ENCODE assay signal across 31 cellular contexts in the genomic region with DNA sequence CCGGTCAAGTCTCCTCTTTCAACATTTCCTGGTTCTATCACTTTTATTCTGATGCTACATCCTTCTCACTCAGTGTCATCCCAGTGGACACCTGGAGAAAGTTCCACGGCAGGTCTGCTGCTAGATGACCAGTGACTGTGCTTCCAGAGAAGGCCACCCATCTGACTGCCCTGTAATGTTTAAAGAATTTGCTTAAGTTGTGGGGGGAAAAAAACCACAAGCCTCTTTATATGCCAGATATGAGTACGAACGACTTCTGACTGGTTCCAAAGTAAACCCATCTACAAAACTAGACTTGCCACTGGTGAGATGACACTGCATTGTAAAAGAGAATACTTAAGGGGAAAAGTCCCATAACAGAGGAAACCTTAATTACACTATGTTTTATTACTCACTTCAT.
"Had no signal": no experiment of that assay in that cellular context is flagged by ENCODE, and none has a peak within 500 bp of the region (broad histone marks: within the 10 kb centered on the region; RNA-seq: fewer than 3 reads in every experiment).

No MANE protein-coding gene starts in this region.

- H3K4me3 Mint-ChIP-seq: activated CD4-positive, alpha-beta memory T cell treated with anti-CD3 and anti-CD28 coated beads for 36 hours; activated CD4-positive, alpha-beta T cell treated with anti-CD3 and anti-CD28 coated beads for 36 hours; activated CD4-positive, alpha-beta T cell treated with anti-CD3 and anti-CD28 coated beads, Interleukin-2, amount 10 ng/mL, durations not matched to agents 24 days and 14 days; activated naive CD4-positive, alpha-beta T cell treated with anti-CD3 and anti-CD28 coated beads, Interleukin-2, amount 10 ng/mL, durations not matched to agents 7 days and 5 days; activated naive CD8-positive, alpha-beta T cell treated with anti-CD3 and anti-CD28 coated beads, Interleukin-2, amount 10 ng/mL, durations not matched to agents 7 days and 5 days; activated T-cell treated with anti-CD3 and anti-CD28 coated beads, Interleukin-2, amount 50 U/mL, for 24 hours; activated T-cell treated with anti-CD3 and anti-CD28 coated beads, Interleukin-2, amount 50 U/mL, for 72 hours; central memory CD8-positive, alpha-beta T cell; dendritic cell treated with granulocyte-macrophage colony-stimulating factor and Interleukin-4, amounts not matched to agents 40 ng/mL and 50 ng/mL, for 4 days; endodermal cell; T-helper 17 cell; T-helper 2 cell treated with Interferon-gamma antibody and Interleukin-4, amounts not matched to agents 5 μg/mL and 100 μg/mL, for 36 hours had no signal

- H3K9me3 Mint-ChIP-seq: activated CD4-positive, alpha-beta memory T cell treated with anti-CD3 and anti-CD28 coated beads for 36 hours; activated CD4-positive, alpha-beta T cell treated with anti-CD3 and anti-CD28 coated beads, Interleukin-2, amount 10 ng/mL, durations not matched to agents 24 days and 14 days; activated naive CD4-positive, alpha-beta T cell treated with anti-CD3 and anti-CD28 coated beads, Interleukin-2, amount 10 ng/mL, durations not matched to agents 7 days and 5 days; activated naive CD4-positive, alpha-beta T cell treated with anti-CD3 and anti-CD28 coated beads, Interleukin-2, amount 50 U/mL, for 72 hours; activated naive CD8-positive, alpha-beta T cell treated with anti-CD3 and anti-CD28 coated beads, Interleukin-2, amount 10 ng/mL, durations not matched to agents 7 days and 5 days; activated T-cell treated with anti-CD3 and anti-CD28 coated beads, Interleukin-2, amount 50 U/mL, for 24 hours; activated T-cell treated with anti-CD3 and anti-CD28 coated beads, Interleukin-2, amount 50 U/mL, for 72 hours; dendritic cell treated with granulocyte-macrophage colony-stimulating factor and Interleukin-4, amounts not matched to agents 40 ng/mL and 50 ng/mL, for 4 days; endodermal cell; T-helper 2 cell treated with Interferon-gamma antibody and Interleukin-4, amounts not matched to agents 5 μg/mL and 100 μg/mL, for 36 hours had no signal

- H3K36me3 ChIP-seq: ascending aorta, brain microvascular endothelial cell had no signal

- H3K9me3 ChIP-seq: ascending aorta had no signal

- H3K27me3 ChIP-seq: ascending aorta, brain microvascular endothelial cell had no signal

- H3K4me1 ChIP-seq: ascending aorta had no signal

- H3K27ac Mint-ChIP-seq: activated CD4-positive, alpha-beta memory T cell treated with anti-CD3 and anti-CD28 coated beads for 36 hours; activated CD4-positive, alpha-beta T cell treated with anti-CD3 and anti-CD28 coated beads for 36 hours; activated CD4-positive, alpha-beta T cell treated with anti-CD3 and anti-CD28 coated beads, Interleukin-2, amount 10 ng/mL, durations not matched to agents 24 days and 14 days; activated naive CD4-positive, alpha-beta T cell treated with anti-CD3 and anti-CD28 coated beads, Interleukin-2, amount 10 ng/mL, durations not matched to agents 7 days and 5 days; activated naive CD4-positive, alpha-beta T cell treated with anti-CD3 and anti-CD28 coated beads, Interleukin-2, amount 50 U/mL, for 72 hours; activated naive CD8-positive, alpha-beta T cell treated with anti-CD3 and anti-CD28 coated beads, Interleukin-2, amount 10 ng/mL, durations not matched to agents 7 days and 5 days; activated T-cell treated with anti-CD3 and anti-CD28 coated beads, Interleukin-2, amount 50 U/mL, for 24 hours; activated T-cell treated with anti-CD3 and anti-CD28 coated beads, Interleukin-2, amount 50 U/mL, for 72 hours; dendritic cell treated with granulocyte-macrophage colony-stimulating factor and Interleukin-4, amounts not matched to agents 40 ng/mL and 50 ng/mL, for 4 days; endodermal cell; T-helper 17 cell; T-helper 2 cell treated with Interferon-gamma antibody and Interleukin-4, amounts not matched to agents 5 μg/mL and 100 μg/mL, for 36 hours had no signal

- H3K4me1 Mint-ChIP-seq: activated CD4-positive, alpha-beta T cell treated with anti-CD3 and anti-CD28 coated beads for 36 hours; activated CD4-positive, alpha-beta T cell treated with anti-CD3 and anti-CD28 coated beads, Interleukin-2, amount 10 ng/mL, durations not matched to agents 24 days and 14 days; activated naive CD4-positive, alpha-beta T cell treated with anti-CD3 and anti-CD28 coated beads, Interleukin-2, amount 10 ng/mL, durations not matched to agents 7 days and 5 days; activated naive CD8-positive, alpha-beta T cell treated with anti-CD3 and anti-CD28 coated beads, Interleukin-2, amount 10 ng/mL, durations not matched to agents 7 days and 5 days; central memory CD8-positive, alpha-beta T cell; T-helper 17 cell had no signal

- H3K27me3 Mint-ChIP-seq: activated CD4-positive, alpha-beta memory T cell treated with anti-CD3 and anti-CD28 coated beads for 36 hours; activated CD4-positive, alpha-beta T cell treated with anti-CD3 and anti-CD28 coated beads, Interleukin-2, amount 10 ng/mL, durations not matched to agents 24 days and 14 days; activated naive CD4-positive, alpha-beta T cell treated with anti-CD3 and anti-CD28 coated beads, Interleukin-2, amount 10 ng/mL, durations not matched to agents 7 days and 5 days; activated naive CD8-positive, alpha-beta T cell treated with anti-CD3 and anti-CD28 coated beads, Interleukin-2, amount 10 ng/mL, durations not matched to agents 7 days and 5 days; activated T-cell treated with anti-CD3 and anti-CD28 coated beads, Interleukin-2, amount 50 U/mL, for 24 hours; central memory CD8-positive, alpha-beta T cell; T-helper 17 cell had no signal

- H3K27ac ChIP-seq: ascending aorta, brain microvascular endothelial cell, coronary artery, dorsolateral prefrontal cortex had no signal

- ATAC-seq: activated CD4-positive, alpha-beta T cell treated with anti-CD3 and anti-CD28 coated beads for 36 hours; activated naive CD4-positive, alpha-beta T cell treated with anti-CD3 and anti-CD28 coated beads, Interleukin-2, amount 50 U/mL, for 72 hours; activated T-cell treated with anti-CD3 and anti-CD28 coated beads, Interleukin-2, amount 50 U/mL, for 72 hours; esophagus mucosa; T-helper 17 cell had no signal

- DNase-seq: activated CD4-positive, alpha-beta memory T cell treated with anti-CD3 and anti-CD28 coated beads for 36 hours; activated CD4-positive, alpha-beta T cell treated with anti-CD3 and anti-CD28 coated beads for 36 hours; activated CD4-positive, alpha-beta T cell treated with anti-CD3 and anti-CD28 coated beads, Interleukin-2, amount 10 ng/mL, durations not matched to agents 24 days and 14 days; activated CD4-positive, CD25-positive, alpha-beta regulatory T cell; activated CD4-positive, CD25-positive, alpha-beta regulatory T cell treated with anti-CD3 and anti-CD28 coated beads, Interleukin-2, amount 50 U/mL, for 72 hours; activated CD8-positive, alpha-beta memory T cell treated with anti-CD3 and anti-CD28 coated beads, Interleukin-2, amount 50 U/mL, for 48 hours; activated gamma-delta T cell; activated naive CD4-positive, alpha-beta T cell; activated naive CD4-positive, alpha-beta T cell treated with anti-CD3 and anti-CD28 coated beads, Interleukin-2, amount 10 ng/mL, durations not matched to agents 7 days and 5 days; activated naive CD8-positive, alpha-beta T cell treated with anti-CD3 and anti-CD28 coated beads, Interleukin-2, amount 10 ng/mL, durations not matched to agents 7 days and 5 days; activated T-cell treated with anti-CD3 and anti-CD28 coated beads for 4 hours; activated T-cell treated with anti-CD3 and anti-CD28 coated beads, Interleukin-2, amount 50 U/mL, for 24 hours; activated T-cell treated with anti-CD3 and anti-CD28 coated beads, Interleukin-2, amount 50 U/mL, for 72 hours; brain microvascular endothelial cell; dorsolateral prefrontal cortex; effector memory CD4-positive, alpha-beta T cell; endodermal cell; foreskin fibroblast; head of caudate nucleus; T-helper 1 cell; T-helper 17 cell; T1000 had no signal

- H3K36me3 Mint-ChIP-seq: activated CD4-positive, alpha-beta memory T cell treated with anti-CD3 and anti-CD28 coated beads for 36 hours; activated naive CD4-positive, alpha-beta T cell treated with anti-CD3 and anti-CD28 coated beads, Interleukin-2, amount 10 ng/mL, durations not matched to agents 7 days and 5 days; activated naive CD4-positive, alpha-beta T cell treated with anti-CD3 and anti-CD28 coated beads, Interleukin-2, amount 50 U/mL, for 72 hours; activated naive CD8-positive, alpha-beta T cell treated with anti-CD3 and anti-CD28 coated beads, Interleukin-2, amount 10 ng/mL, durations not matched to agents 7 days and 5 days had no signal

- H3K4me3 ChIP-seq: ascending aorta, coronary artery, dorsolateral prefrontal cortex had no signal

- FAIRE-seq: bronchial epithelial cell, frontal cortex had no signal
